In the genomic region with DNA sequence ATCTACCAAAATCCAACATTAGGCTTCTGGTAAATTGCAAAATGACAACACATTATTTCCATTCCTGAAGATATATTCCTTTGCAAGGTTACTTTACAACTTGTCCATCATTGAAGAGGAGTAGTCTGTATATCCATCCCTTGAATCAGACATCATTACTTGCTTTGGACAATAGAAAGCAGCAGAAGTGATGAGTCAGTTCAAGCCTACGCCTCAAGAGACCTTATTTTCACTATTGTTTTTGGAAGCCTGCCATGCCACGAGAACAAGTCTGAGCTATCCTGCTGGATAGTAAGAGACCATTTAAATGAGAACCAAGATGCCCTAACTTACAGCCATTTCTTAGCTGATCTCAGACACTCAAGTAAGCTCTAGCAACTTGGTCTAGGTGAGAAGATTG, we compare ENCODE assay signal across 10 cellular contexts.
DNase-seq lines count a peak whose midpoint lies in the region; ATAC-seq and TF ChIP-seq lines count a peak whose summit lies in the region.
"Had no signal": no experiment of that assay in that cellular context is flagged by ENCODE, and none has a peak within 500 bp of the region (broad histone marks: within the 10 kb centered on the region; RNA-seq: fewer than 3 reads in every experiment).

No MANE protein-coding gene starts in this region.

- DNase-seq in MCF 10A (ENCODE audit: unreplicated experiment): peak; percentile 98
- no peak for DNase-seq in breast epithelium (ENCODE audit: low spot score in 2 of 2)
- DNase-seq in astrocyte of the spinal cord (ENCODE audit: low read depth, low spot score): peak; percentile 96
- DNase-seq in activated CD4-positive, alpha-beta memory T cell treated with anti-CD3 and anti-CD28 coated beads for 36 hours: no peak
- DNase-seq in NCI-H524 (lab: John Stamatoyannopoulos, UW): no peak
- no peak for DNase-seq in DMS79 (lab: John Stamatoyannopoulos, UW)
- DNase-seq: CD4-positive, CD25-positive, alpha-beta regulatory T cell; NCI-H524 treated with DMSO at 0.1 percent for 48 hours had no signal

- no peak for TF ChIP-seq POLR2A in breast epithelium (IDR thresholded peaks at IDR 0.05)

- ATAC-seq in HG03520 (IDR thresholded peaks at IDR 0.05; ENCODE audit: unreplicated experiment): peak; percentile 95
- no peak for ATAC-seq in GM21723 (IDR thresholded peaks at IDR 0.05; ENCODE audit: unreplicated experiment)

- H3K27me3 Mint-ChIP-seq in MCF 10A (ENCODE audit: insufficient read depth, unreplicated experiment): no peaks in the 10 kb centered on the region
- no peaks in the 10 kb centered on the region for H3K27me3 Mint-ChIP-seq in activated CD4-positive, alpha-beta memory T cell treated with anti-CD3 and anti-CD28 coated beads for 36 hours
- H3K27me3 Mint-ChIP-seq: CD4-positive, CD25-positive, alpha-beta regulatory T cell had no signal

- no peaks in the 10 kb centered on the region for H3K36me3 Mint-ChIP-seq in MCF 10A (ENCODE audit: insufficient read depth, unreplicated experiment)
- H3K36me3 Mint-ChIP-seq in activated CD4-positive, alpha-beta memory T cell treated with anti-CD3 and anti-CD28 coated beads for 36 hours: no peaks in the 10 kb centered on the region
- H3K36me3 Mint-ChIP-seq: CD4-positive, CD25-positive, alpha-beta regulatory T cell had no signal

- CTCF ChIA-PET in MCF 10A (lab: Yijun Ruan, JAX): interaction anchor here (0.9 kb wide), 1 partner anchor 14 kb away, joined by 3 read pairs; no protein-coding TSS in a partner anchor
- CTCF ChIA-PET in activated CD4-positive, alpha-beta memory T cell treated with anti-CD3 and anti-CD28 coated beads for 36 hours (lab: Charles Lee): no interaction called here

- in situ Hi-C loops in astrocyte of the spinal cord (cut with HindIII; ENCODE audit: low sequenced_read_pairs): no loop called here

- BruUV-seq in MCF 10A (replicated peaks; lab: Mats Ljungman, UMichigan): no TSS peak

- no peaks in the 10 kb centered on the region for H3K36me3 ChIP-seq in breast epithelium

- H3K9me3 Mint-ChIP-seq in MCF 10A (ENCODE audit: unreplicated experiment): no peaks in the 10 kb centered on the region
- H3K9me3 Mint-ChIP-seq in activated CD4-positive, alpha-beta memory T cell treated with anti-CD3 and anti-CD28 coated beads for 36 hours: peaks cover 4% of the 10 kb centered on the region

- intact Hi-C loops in MCF 10A (cut with micrococcal nuclease) (no loop called here), breast epithelium (cut with DNase I; ENCODE audit: low total_unique reads) (no loop called here)
- intact Hi-C loops in activated CD4-positive, alpha-beta memory T cell treated with anti-CD3 and anti-CD28 coated beads for 36 hours (cut with micrococcal nuclease): no loop called here

- H3K4me3 Mint-ChIP-seq in MCF 10A (ENCODE audit: unreplicated experiment): no peak overlapping the region
- no peak overlapping the region for H3K4me3 Mint-ChIP-seq in activated CD4-positive, alpha-beta memory T cell treated with anti-CD3 and anti-CD28 coated beads for 36 hours
- H3K4me3 Mint-ChIP-seq: CD4-positive, CD25-positive, alpha-beta regulatory T cell had no signal

- TF ChIP-seq CTCF in MCF 10A (IDR thresholded peaks at IDR 0.05; ENCODE audit: unreplicated experiment): no peak
- no peak for TF ChIP-seq CTCF in breast epithelium (IDR thresholded peaks at IDR 0.05)
- TF ChIP-seq CTCF in astrocyte of the spinal cord (IDR thresholded peaks at IDR 0.05; ENCODE audit: low read depth, low read length): no peak

- H3K4me1 Mint-ChIP-seq in MCF 10A (ENCODE audit: insufficient read depth, unreplicated experiment): peaks cover 11% of the 10 kb centered on the region
- no peaks in the 10 kb centered on the region for H3K4me1 Mint-ChIP-seq in activated CD4-positive, alpha-beta memory T cell treated with anti-CD3 and anti-CD28 coated beads for 36 hours (ENCODE audit: low read depth)
- H3K4me1 Mint-ChIP-seq: CD4-positive, CD25-positive, alpha-beta regulatory T cell had no signal

- POLR2A ChIA-PET in MCF 10A (lab: Yijun Ruan, JAX): interaction anchor here (0.7 to 0.8 kb wide), 3 partner anchors 9 to 49 kb away, joined by 3 to 4 read pairs (median 4); no protein-coding TSS in a partner anchor
- POLR2A ChIA-PET in activated CD4-positive, alpha-beta memory T cell treated with anti-CD3 and anti-CD28 coated beads for 36 hours (lab: Charles Lee): no interaction called here

- no peak overlapping the region for H3K27ac ChIP-seq in breast epithelium

- peak overlapping the region; percentile 42 for H3K27ac Mint-ChIP-seq in MCF 10A (ENCODE audit: low read depth, unreplicated experiment)
- H3K27ac Mint-ChIP-seq in activated CD4-positive, alpha-beta memory T cell treated with anti-CD3 and anti-CD28 coated beads for 36 hours: no peak overlapping the region
- H3K27ac Mint-ChIP-seq: CD4-positive, CD25-positive, alpha-beta regulatory T cell had no signal

- H3K27me3 ChIP-seq in breast epithelium: no peaks in the 10 kb centered on the region

- H3K4me1 ChIP-seq in breast epithelium: no peaks in the 10 kb centered on the region

- no peaks in the 10 kb centered on the region for H3K9me3 ChIP-seq in breast epithelium

- H3K4me3 ChIP-seq in breast epithelium (no peak overlapping the region), astrocyte of the spinal cord (ENCODE audit: low read depth, low read length) (no peak overlapping the region)

Comparison
In these comparisons a context has a peak if more than half of its experiments do, and no peak if none do; other contexts are left out.
1. DNase-seq: peak in MCF 10A (single experiment) and astrocyte of the spinal cord (single experiment); none in breast epithelium (0 of 2), activated CD4-positive, alpha-beta memory T cell treated with anti-CD3 and anti-CD28 coated beads for 36 hours (single experiment), NCI-H524 (0 of 2) and DMS79 (single experiment).